In the genomic region with DNA sequence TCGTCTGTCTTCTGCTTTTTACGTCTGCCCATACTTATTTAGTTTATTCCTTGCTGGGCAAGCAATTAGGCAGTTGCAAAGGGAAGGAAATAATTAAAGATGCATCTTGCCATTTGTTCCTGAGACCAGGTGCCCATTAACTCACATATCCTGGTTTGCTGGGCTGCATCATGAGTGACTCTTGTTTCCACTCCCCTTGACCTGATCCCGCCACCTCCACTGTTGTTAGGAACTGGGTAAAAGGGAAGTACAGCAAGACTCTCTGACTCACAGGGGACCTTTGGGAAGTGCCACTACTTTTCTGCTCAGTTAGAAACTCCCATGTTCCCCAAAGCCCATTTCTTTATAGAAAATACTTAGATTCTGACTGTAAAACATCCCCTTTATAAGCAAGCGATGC, we compare ENCODE assay signal across 8 cellular contexts.
DNase-seq lines count a peak whose midpoint lies in the region; ATAC-seq and TF ChIP-seq lines count a peak whose summit lies in the region.

No MANE protein-coding gene starts in this region.

- peak; percentile 65 for DNase-seq in DMS53 treated with DMSO at 0.1 percent for 48 hours (lab: John Stamatoyannopoulos, UW; ENCODE audit: unreplicated experiment)
- peak; percentile 48 to 86 for DNase-seq in PC-9
- peak; percentile 32 for DNase-seq in pons (ENCODE audit: low spot score)
- no peak for DNase-seq in NCI-H187 treated with DMSO at 0.1 percent for 48 hours (lab: John Stamatoyannopoulos, UW)
- DNase-seq in CD4-positive, alpha-beta T cell = no peak

- 70 to 85% methylated on average over 3 of the region's 4 CpGs for WGBS in gastroesophageal sphincter (ENCODE audit: low coverage in 1 of 2), 2 donors

- H3K4me2 ChIP-seq in PC-9 = peak overlapping the region; percentile 76

- H3K4me1 ChIP-seq in PC-9 (replicated peaks; ENCODE audit: insufficient read depth) = peaks cover 47% of the 10 kb centered on the region
- H3K4me1 ChIP-seq in gastroesophageal sphincter = peaks cover 0 to 36% (median 4%) of the 10 kb centered on the region in 3 donors

- H3K4me3 ChIP-seq in PC-9 (peak overlapping the region; percentile 28; the same call in 1 of the 2 replicates), gastroesophageal sphincter (no peak overlapping the region)

- H3K36me3 ChIP-seq in PC-9 (ENCODE audit: low read depth) = peaks cover 26% of the 10 kb centered on the region
- peaks cover 0 to 59% of the 10 kb centered on the region in 2 donors for H3K36me3 ChIP-seq in gastroesophageal sphincter

- CTCF ChIA-PET in PC-9 (lab: Charles Lee) = no interaction called here
- CTCF ChIA-PET in CD4-positive, alpha-beta T cell (lab: Charles Lee) = no interaction called here

- peaks cover 32% of the 10 kb centered on the region for H3K79me2 ChIP-seq in PC-9 (ENCODE audit: low read depth)

- peaks cover 87% of the 10 kb centered on the region for H3K36me3 Mint-ChIP-seq in CD4-positive, alpha-beta T cell (ENCODE audit: low read depth)

- TF ChIP-seq CTCF in PC-9 (conservative IDR thresholded peaks at IDR 0.05) = no peak
- no peak for TF ChIP-seq CTCF in gastroesophageal sphincter (IDR thresholded peaks at IDR 0.05)
- no peak for TF ChIP-seq CTCF in CD4-positive, alpha-beta T cell (IDR thresholded peaks at IDR 0.05)

- no peaks in the 10 kb centered on the region for H3K9me3 Mint-ChIP-seq in CD4-positive, alpha-beta T cell

- intact Hi-C loops in PC-9 (cut with micrococcal nuclease; ENCODE audit: unreplicated experiment) = loop anchor here (1.0 to 2.0 kb wide), 8 partner anchors 9 to 304 kb away; no protein-coding TSS in a partner anchor
- intact Hi-C loops in CD4-positive, alpha-beta T cell (cut with DNase I, micrococcal nuclease) = no loop called here

- H3K4me1 Mint-ChIP-seq in CD4-positive, alpha-beta T cell (ENCODE audit: low read depth) = peaks cover 8% of the 10 kb centered on the region

- BruUV-seq in PC-9 (replicated peaks; lab: Mats Ljungman, UMichigan) = TSS peak; percentile 92

- POLR2A ChIA-PET in PC-9 (lab: Charles Lee; ENCODE audit: unreplicated experiment) = no interaction called here
- POLR2A ChIA-PET in CD4-positive, alpha-beta T cell (lab: Charles Lee) = no interaction called here

- H4K20me1 ChIP-seq in PC-9 (ENCODE audit: insufficient read depth) = no peaks in the 10 kb centered on the region

- peak overlapping the region; percentile 99 for H3K27ac ChIP-seq in PC-9
- H3K27ac ChIP-seq in gastroesophageal sphincter = peak overlapping the region in 3 of 4 donors; percentile 54 to 69 (median 60)
- no peak overlapping the region for H3K27ac ChIP-seq in CD4-positive, alpha-beta T cell (ENCODE audit: low read depth, low read length)

- H3K4me3 Mint-ChIP-seq in CD4-positive, alpha-beta T cell = no peak overlapping the region

- H2AFZ ChIP-seq in PC-9 = no peak overlapping the region

- no peaks in the 10 kb centered on the region for H3K27me3 ChIP-seq in PC-9 (ENCODE audit: insufficient read depth, low read depth)
- H3K27me3 ChIP-seq in gastroesophageal sphincter = no peaks in the 10 kb centered on the region
- H3K27me3 ChIP-seq in CD4-positive, alpha-beta T cell (ENCODE audit: control insufficient read depth, insufficient read depth, low read length) = no peaks in the 10 kb centered on the region

- ATAC-seq in gastroesophageal sphincter (peak; percentile 46), HG03159 (IDR thresholded peaks at IDR 0.05; ENCODE audit: unreplicated experiment) (no peak), GM19467 (IDR thresholded peaks at IDR 0.05; ENCODE audit: unreplicated experiment) (no peak)
- no peak for ATAC-seq in CD4-positive, alpha-beta T cell (ENCODE audit: poor library complexity)

- TF ChIP-seq EP300 in gastroesophageal sphincter (IDR thresholded peaks at IDR 0.05) = no peak

- TF ChIP-seq POLR2A in gastroesophageal sphincter (IDR thresholded peaks at IDR 0.05) = no peak

- no peaks in the 10 kb centered on the region for H3K9me2 ChIP-seq in PC-9 (ENCODE audit: insufficient read depth)

- H3K27ac Mint-ChIP-seq in CD4-positive, alpha-beta T cell = no peak overlapping the region

- peaks cover 52% of the 10 kb centered on the region for H3F3A ChIP-seq in PC-9 (ENCODE audit: insufficient read depth, low read depth)

- no peaks in the 10 kb centered on the region for H3K27me3 Mint-ChIP-seq in CD4-positive, alpha-beta T cell

- H3K9me3 ChIP-seq in PC-9 (ENCODE audit: insufficient read depth, low read depth) (no peaks in the 10 kb centered on the region), gastroesophageal sphincter (peaks cover 0 to 4% (median 0%) of the 10 kb centered on the region in 3 donors)
- no peaks in the 10 kb centered on the region for H3K9me3 ChIP-seq in CD4-positive, alpha-beta T cell (ENCODE audit: control insufficient read depth, low read length)

Comparison
In these comparisons a context has a peak if more than half of its experiments do, and no peak if none do; other contexts are left out.
1. DNase-seq: peak in DMS53 treated with DMSO at 0.1 percent for 48 hours (single experiment), PC-9 (2 of 2) and pons (single experiment); none in NCI-H187 treated with DMSO at 0.1 percent for 48 hours (single experiment) and CD4-positive, alpha-beta T cell (0 of 10).